In the genomic region with DNA sequence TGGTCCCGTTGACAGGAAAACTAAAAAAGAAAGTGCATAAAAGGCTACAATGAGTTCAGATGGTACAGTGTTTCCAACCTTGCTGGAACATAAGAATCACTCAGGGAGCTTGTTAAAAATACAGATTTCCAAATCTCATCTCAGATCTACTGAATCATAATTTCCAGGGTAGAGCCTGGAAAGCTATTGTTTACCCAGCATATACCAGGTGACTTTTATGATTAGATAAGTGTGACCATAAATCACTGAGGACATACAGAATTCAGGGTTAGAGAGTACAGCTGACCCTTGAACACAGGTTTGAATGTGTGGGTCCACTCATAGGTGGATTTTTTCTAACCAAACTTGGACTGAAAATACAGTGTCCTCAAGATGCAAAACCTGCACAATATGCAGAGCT, we compare ENCODE assay signal across 22 cellular contexts. TPM values are rescaled to one million over a fixed set of nuclear protein-coding genes. Genes with fewer than 3 reads are reported as not detected.
"Had no signal": no experiment of that assay in that cellular context is flagged by ENCODE, and none has a peak within 500 bp of the region (broad histone marks: within the 10 kb centered on the region; RNA-seq: fewer than 3 reads in every experiment).

No MANE protein-coding gene starts in this region.

- H3K27ac ChIP-seq: brain microvascular endothelial cell, cardiac muscle cell had no signal

- H3K9me3 Mint-ChIP-seq: activated B cell treated with CpG ODN at 0.5 μM for 24 hours; activated naive CD4-positive, alpha-beta T cell treated with anti-CD3 and anti-CD28 coated beads, Interleukin-2, amount 50 U/mL, for 72 hours had no signal

- DNase-seq: activated B cell treated with CpG ODN at 0.5 μM for 24 hours; activated CD4-positive, alpha-beta T cell treated with anti-CD3 and anti-CD28 coated beads for 1 hour; activated CD4-positive, alpha-beta T cell treated with anti-CD3 and anti-CD28 coated beads, Interleukin-2, amount 50 U/mL, for 1 hour; activated CD8-positive, alpha-beta T cell treated with anti-CD3 and anti-CD28 coated beads, Interleukin-2, amount 10 ng/mL, durations not matched to agents 7 days and 5 days; brain microvascular endothelial cell; MM.1S; NCI-H1105; NCI-H1436; NCI-H1694 treated with DMSO at 0.1 percent for 48 hours; NCI-H2029 treated with DMSO at 0.1 percent for 48 hours; NCI-H345; NCI-H510A; NCI-H526 treated with DMSO at 0.1 percent for 48 hours; NCI-H82; SIG-M5; T-helper 17 cell; T-helper 9 cell had no signal

- H3K27me3 Mint-ChIP-seq: activated B cell treated with CpG ODN at 0.5 μM for 24 hours, T-helper 17 cell had no signal

- H3K4me3 Mint-ChIP-seq: activated B cell treated with CpG ODN at 0.5 μM for 24 hours; activated CD8-positive, alpha-beta T cell treated with anti-CD3 and anti-CD28 coated beads, Interleukin-2, amount 10 ng/mL, durations not matched to agents 7 days and 5 days; T-helper 17 cell had no signal

- H3K27me3 ChIP-seq: brain microvascular endothelial cell, cardiac muscle cell had no signal

- H3K27ac Mint-ChIP-seq: activated B cell treated with CpG ODN at 0.5 μM for 24 hours; activated CD8-positive, alpha-beta T cell treated with anti-CD3 and anti-CD28 coated beads, Interleukin-2, amount 10 ng/mL, durations not matched to agents 7 days and 5 days; T-helper 17 cell had no signal

- ATAC-seq: activated CD8-positive, alpha-beta T cell treated with anti-CD3 and anti-CD28 coated beads, Interleukin-2, amount 10 ng/mL, durations not matched to agents 7 days and 5 days; T-helper 17 cell had no signal

- H3K4me1 Mint-ChIP-seq: activated B cell treated with CpG ODN at 0.5 μM for 24 hours had no signal

- H3K4me3 ChIP-seq: cardiac muscle cell had no signal

RNA-seq across cellular contexts. Expression of a gene that starts 38.4 kb away (rescaled TPM):
- total RNA-seq: activated B cell treated with CpG ODN at 0.5 μM for 24 hours; activated CD8-positive, alpha-beta T cell treated with anti-CD3 and anti-CD28 coated beads, Interleukin-2, amount 10 ng/mL, durations not matched to agents 7 days and 5 days; activated naive CD4-positive, alpha-beta T cell treated with anti-CD3 and anti-CD28 coated beads, Interleukin-2, amount 50 U/mL, for 72 hours; cardiac muscle cell; OCI-LY7; RPMI7951; T-helper 17 cell had no signal
- polyA plus RNA-seq: adipose tissue, cardiac muscle cell had no signal

RNA-seq across cellular contexts. Expression of a gene that starts 47.9 kb away (rescaled TPM):
- total RNA-seq: RPMI7951 had no signal
